Comparison of ENCODE assay signal across 8 cellular contexts in the genomic region with DNA sequence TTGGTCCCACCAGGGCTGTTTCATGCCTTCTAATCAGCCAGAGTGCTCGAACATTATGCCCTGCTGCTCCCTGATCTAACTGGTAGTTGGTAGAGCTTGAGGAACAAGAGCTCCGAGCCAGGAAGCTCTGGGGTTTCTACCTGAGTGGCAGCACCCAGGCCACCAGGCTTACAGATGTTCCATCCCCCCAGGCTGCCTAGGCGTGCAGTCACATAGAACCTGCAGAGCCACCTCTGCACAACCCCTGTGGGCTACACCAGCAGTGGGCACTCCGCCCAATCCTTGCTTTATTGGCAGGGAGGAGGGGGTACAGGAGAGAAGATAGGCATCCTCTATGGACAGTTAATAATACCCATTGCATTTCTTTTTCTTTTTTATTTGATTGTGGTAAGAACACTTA. TPM values are rescaled to one million over a fixed set of nuclear protein-coding genes. Genes with fewer than 3 reads are reported as not detected.
A peak's percentile ranks its signal among the peaks of the same experiment; 100 is the strongest.
DNase-seq lines count a peak whose midpoint lies in the region; ATAC-seq lines count a peak whose summit lies in the region.

No MANE protein-coding gene starts in this region.

- ATAC-seq in GM18873 (IDR thresholded peaks at IDR 0.05; ENCODE audit: low FRiP score, unreplicated experiment), result peak; percentile 54
- ATAC-seq in HG02870 (IDR thresholded peaks at IDR 0.05; ENCODE audit: unreplicated experiment), result peak; percentile 45

- no peaks in the 10 kb centered on the region for H3K27me3 ChIP-seq in skeletal muscle tissue (ENCODE audit: control insufficient read depth in 3 of 3, insufficient read depth in 3 of 3, low read length in 3 of 3)

- DNase-seq in AG20443 (ENCODE audit: low spot score), result no peak
- no peak for DNase-seq in stimulated activated CD8-positive, alpha-beta memory T cell treated with anti-CD3 and anti-CD28 coated beads, Interleukin-4, amount 100 ng/mL, for 48 hours
- DNase-seq in medulla oblongata (ENCODE audit: extremely low spot score), result no peak
- no peak for DNase-seq in middle frontal gyrus (ENCODE audit: extremely low spot score, low spot score)

- H3K36me3 ChIP-seq in skeletal muscle tissue (ENCODE audit: control insufficient read depth in 3 of 3, insufficient read depth in 3 of 3, low read length in 3 of 3), result peaks cover 24 to 50% (median 40%) of the 10 kb centered on the region in 3 donors

- H3K9ac ChIP-seq in skeletal muscle tissue (ENCODE audit: low read depth in 1 of 3, low read length in 3 of 3), result peak overlapping the region; percentile 10 to 62 (median 20)

- 48 to 67% (median 59%) methylated on average over 4 of the region's 4 CpGs for WGBS in adipose tissue, 3 donors

- peak overlapping the region in 2 of 3 donors; percentile 16 to 38 for H3K4me3 ChIP-seq in skeletal muscle tissue (ENCODE audit: low read length in 3 of 3)

- H3K9me3 ChIP-seq in skeletal muscle tissue (ENCODE audit: control insufficient read depth in 3 of 3, low read length in 3 of 3), result no peaks in the 10 kb centered on the region

- peak overlapping the region; percentile 48 for H3K27ac ChIP-seq in adipose tissue (ENCODE audit: low read depth, low read length)
- peak overlapping the region; percentile 74 for H3K27ac ChIP-seq in skeletal muscle tissue (ENCODE audit: low read depth, low read length)

- H3K4me1 ChIP-seq in skeletal muscle tissue (ENCODE audit: control insufficient read depth in 3 of 3, insufficient read depth in 3 of 3, low read length in 3 of 3), result peaks cover 23 to 40% (median 27%) of the 10 kb centered on the region in 3 donors

RNA-seq across cellular contexts. Expression of a gene that starts 21.8 kb away (rescaled TPM):
- 100 to 1,000 TPM in 1 of 3 donors, 10 to 100 TPM in 1, 1 to 10 TPM in 1; 4.9 to 111 (median 45.0) TPM for polyA plus RNA-seq in adipose tissue
- 16.7 TPM for total RNA-seq in skeletal muscle tissue
